8 cellular contexts compared by ENCODE assay signal in genomic region chr18:811192-812122, GRCh38. TPM values are rescaled to one million over a fixed set of nuclear protein-coding genes. Genes with fewer than 3 reads are reported as not detected.
DNase-seq lines count a peak whose midpoint lies in the region; ATAC-seq and TF ChIP-seq lines count a peak whose summit lies in the region.

No MANE protein-coding gene starts in this region.

- H3K4me3 ChIP-seq in SK-N-SH (ENCODE audit: low read depth in 2 of 2, low read length in 1 of 2): peak overlapping the region; percentile 76 to 89
- H3K4me3 ChIP-seq in epithelial cell of esophagus (ENCODE audit: low read length): peak overlapping the region; percentile 64
- peak overlapping the region; percentile 63 to 89 for H3K4me3 ChIP-seq in mucosa of rectum (ENCODE audit: low read length in 2 of 2)

- peaks cover 9% of the 10 kb centered on the region for H3F3A ChIP-seq in SK-N-SH (replicated peaks; ENCODE audit: insufficient read depth)

- POLR2A ChIA-PET in SK-N-SH (lab: Yijun Ruan, JAX): no interaction called here

- H2AFZ ChIP-seq in SK-N-SH (ENCODE audit: low read depth): peak overlapping the region; percentile 90

- DNase-seq in ACHN (peak; percentile 27), SK-N-SH (no peak), epithelial cell of esophagus (ENCODE audit: low read depth) (peak; percentile 61), NCI-H1092 (lab: John Stamatoyannopoulos, UW) (no peak), NCI-H1048 (lab: John Stamatoyannopoulos, UW) (no peak)

- H3K4me1 ChIP-seq in SK-N-SH (ENCODE audit: control insufficient read depth in 1 of 2, insufficient read depth in 2 of 2, low read depth in 1 of 2, low read length in 1 of 2) (no peaks in the 10 kb centered on the region; a peak in 2 of 4 replicates), mucosa of rectum (ENCODE audit: control insufficient read depth in 2 of 2, insufficient read depth in 2 of 2, low read length in 2 of 2) (peaks cover 6 to 11% of the 10 kb centered on the region in 2 donors)

- H3K36me3 ChIP-seq in SK-N-SH (replicated peaks in 1 of 2; ENCODE audit: control insufficient read depth in 1 of 2, insufficient read depth in 2 of 2, low read length in 1 of 2) (no peaks in the 10 kb centered on the region), mucosa of rectum (ENCODE audit: control insufficient read depth in 2 of 2, insufficient read depth in 2 of 2, low read length in 2 of 2) (no peaks in the 10 kb centered on the region)

- H3K4me2 ChIP-seq in SK-N-SH: peak overlapping the region; percentile 93

- WGBS in SK-N-SH (ENCODE audit: low lambda C conversion rate): under 1% methylated on average over 16 of the region's 58 CpGs

- peaks cover 49% of the 10 kb centered on the region for H3K79me2 ChIP-seq in SK-N-SH (ENCODE audit: insufficient read depth)

- TF ChIP-seq CTCF in SK-N-SH (IDR thresholded peaks at IDR 0.05) (no peak), epithelial cell of esophagus (IDR thresholded peaks at IDR 0.05; ENCODE audit: insufficient read depth, low read depth, low read length, missing control alignments) (no peak)

- H4K20me1 ChIP-seq in SK-N-SH (ENCODE audit: insufficient read depth): peaks cover 25% of the 10 kb centered on the region

- H3K9ac ChIP-seq in SK-N-SH (peak overlapping the region; percentile 88), mucosa of rectum (ENCODE audit: low read depth in 1 of 2, low read length in 2 of 2) (peak overlapping the region; percentile 84 to 87)

- peak; percentile 15 for ATAC-seq in GM18519 (IDR thresholded peaks at IDR 0.05; ENCODE audit: low FRiP score, unreplicated experiment)
- peak; percentile 32 for ATAC-seq in HG03025 (IDR thresholded peaks at IDR 0.05; ENCODE audit: low FRiP score, unreplicated experiment)

- in situ Hi-C loops in ACHN (cut with HindIII; ENCODE audit: low pct_ligation_motif_present, low pct_unique_long_range_greater_than_20kb, low sequenced_read_pairs): no loop called here

- TF ChIP-seq EP300 in SK-N-SH (IDR thresholded peaks at IDR 0.05; ENCODE audit: borderline replicate concordance in 1 of 2, low read depth in 1 of 2, low read length in 1 of 2): no peak

- H3K27me3 ChIP-seq in SK-N-SH (ENCODE audit: insufficient read depth): 0 out of 2 replicates have a peak, but pooled peaks cover 7% of the 10 kb centered on the region
- no peaks in the 10 kb centered on the region for H3K27me3 ChIP-seq in mucosa of rectum (ENCODE audit: control insufficient read depth in 2 of 2, insufficient read depth in 2 of 2, low read length in 2 of 2)

- TF ChIP-seq RAD21 in SK-N-SH (IDR thresholded peaks at IDR 0.05; ENCODE audit: low read length): no peak

- H3K27ac ChIP-seq in SK-N-SH (ENCODE audit: low read depth in 2 of 2, low read length in 1 of 2): peak overlapping the region; percentile 58 to 79; a peak in 2 of 4 replicates
- H3K27ac ChIP-seq in mucosa of rectum (ENCODE audit: low read depth in 2 of 2, low read length in 2 of 2): peak overlapping the region; percentile 95

- no peaks in the 10 kb centered on the region for H3K9me3 ChIP-seq in SK-N-SH
- H3K9me3 ChIP-seq in mucosa of rectum (ENCODE audit: control insufficient read depth in 2 of 2, low read length in 2 of 2): no peaks in the 10 kb centered on the region

- no peaks in the 10 kb centered on the region for H3K9me2 ChIP-seq in SK-N-SH

- CTCF ChIA-PET in SK-N-SH (lab: Yijun Ruan, JAX): interaction anchor here (0.7 to 1.0 kb wide), 2 partner anchors 13 to 30 kb away, joined by 3 read pairs; no protein-coding TSS in a partner anchor

TF ChIP-seq in SK-N-SH, 30 proteins besides CTCF, POLR2A, EP300 and RAD21:
- TF ChIP-seq GABPA (IDR thresholded peaks at IDR 0.05; ENCODE audit: low read depth) (no peak), EZH2phosphoT487 (IDR thresholded peaks at IDR 0.05; ENCODE audit: borderline replicate concordance, low read depth) (0 out of 2 replicates have a peak, but pooled peaks have one; percentile 47), USF1 (IDR thresholded peaks at IDR 0.05; ENCODE audit: borderline replicate concordance, low read depth) (no peak), SIN3A (IDR thresholded peaks at IDR 0.05; ENCODE audit: borderline replicate concordance, low read depth, low read length) (no peak), POLR2AphosphoS5 (IDR thresholded peaks at IDR 0.05; ENCODE audit: low read depth, low read length) (no peak), ZBTB33 (IDR thresholded peaks at IDR 0.05; ENCODE audit: borderline replicate concordance, low read depth) (no peak), REST (IDR thresholded peaks at IDR 0.05; ENCODE audit: low read depth, low read length) (no peak), FOXJ3 (CRISPR knock-in tag; IDR thresholded peaks at IDR 0.05) (no peak)

RNA-seq across cellular contexts. Expression of gene YES1, which starts 0.6 kb away (rescaled TPM):
- polyA plus RNA-seq in SK-N-SH (2012; rRNA removed): 6.7 and 7.9 TPM in 2 replicates
- 11.0 and 11.8 TPM in 2 replicates for polyA plus RNA-seq in SK-N-SH (2012; cell fraction: cytosol; rRNA removed)
- 7.0 and 7.1 TPM in 2 replicates for polyA plus RNA-seq in SK-N-SH (2012; cell fraction: nucleus; rRNA removed)

Comparison
In these comparisons a context has a peak if more than half of its experiments do, and no peak if none do; other contexts are left out.
1. DNase-seq: peak in ACHN (single experiment) and epithelial cell of esophagus (single experiment); none in SK-N-SH (single experiment), NCI-H1092 (single experiment) and NCI-H1048 (single experiment).
2. Peak in every context shown above with its lines, with median percentiles within 50 percentile points of each other: H3K4me3 ChIP-seq.